In the genomic region with DNA sequence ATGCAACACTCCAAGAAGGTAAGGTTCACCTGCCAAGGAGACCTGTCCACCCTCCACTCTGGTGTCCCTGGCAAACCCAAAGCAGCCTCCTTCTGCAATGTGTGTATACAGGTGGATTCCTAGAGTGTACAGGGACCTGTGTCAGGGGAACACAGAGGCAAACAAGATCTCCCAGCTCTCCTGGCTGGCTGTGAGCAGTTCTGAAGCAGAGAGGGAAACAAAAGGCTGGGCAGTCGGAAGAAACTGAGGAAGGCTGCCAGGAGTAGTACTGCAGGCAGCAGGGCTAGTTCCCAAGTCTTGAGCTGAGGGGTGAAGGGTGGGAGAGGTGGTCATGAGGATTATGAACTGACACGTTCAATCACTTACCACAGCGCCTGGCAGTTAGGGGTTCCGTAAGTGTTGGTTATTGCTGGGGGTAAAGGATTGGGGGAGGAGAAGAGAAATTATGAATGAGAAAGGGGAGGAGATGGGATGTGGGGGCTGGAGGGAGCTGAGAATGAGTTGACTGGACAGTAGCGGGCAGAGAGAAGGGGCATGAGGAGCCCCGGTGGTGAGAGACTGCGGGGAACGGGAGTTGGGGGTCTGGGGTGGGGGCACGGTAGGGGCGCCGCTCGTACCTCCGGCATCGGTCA, we compare ENCODE assay signal across 8 cellular contexts. TPM values are rescaled to one million over a fixed set of nuclear protein-coding genes. Genes with fewer than 3 reads are reported as not detected.
DNase-seq lines count a peak whose midpoint lies in the region; FAIRE-seq and TF ChIP-seq lines count a peak whose summit lies in the region.

No MANE protein-coding gene starts in this region.

- H4K91ac ChIP-seq in mesenchymal stem cell (ENCODE audit: low read length) = peak overlapping the region; percentile 83

- H3K9ac ChIP-seq in BLaER1 treated with 17β-estradiol and CSF1 and Interleukin-3, amounts not matched to agents 10 nM and 100 nM = peak overlapping the region; percentile 79 to 92 (median 90)
- peak overlapping the region; percentile 93 for H3K9ac ChIP-seq in mesenchymal stem cell (ENCODE audit: low read length)

- WGBS in mesenchymal stem cell = 2% methylated on average over 14 of the region's 14 CpGs

- peaks cover 27 to 31% (median 29%) of the 10 kb centered on the region in 3 donors for H3K4me1 Mint-ChIP-seq in IgD-negative memory B cell

- H3K27ac Mint-ChIP-seq in IgD-negative memory B cell = peak overlapping the region; percentile 71 to 95 (median 81)

- H4K8ac ChIP-seq in mesenchymal stem cell (ENCODE audit: low read length) = no peak overlapping the region

- peak overlapping the region; percentile 94 to 99 (median 98) for H3K4me3 Mint-ChIP-seq in IgD-negative memory B cell

- H2BK5ac ChIP-seq in mesenchymal stem cell (ENCODE audit: low read depth, low read length, poor library complexity, severe bottlenecking) = no peak overlapping the region

- no peak for TF ChIP-seq CTCF in brain microvascular endothelial cell (IDR thresholded peaks at IDR 0.05; ENCODE audit: low read depth, low read length, missing control alignments)

- H3K27me3 ChIP-seq in BLaER1 treated with 17β-estradiol and CSF1 and Interleukin-3, amounts not matched to agents 10 nM and 100 nM = no peaks in the 10 kb centered on the region
- no peaks in the 10 kb centered on the region for H3K27me3 ChIP-seq in brain microvascular endothelial cell (replicated peaks)
- H3K27me3 ChIP-seq in mesenchymal stem cell (ENCODE audit: control insufficient read depth in 1 of 2, insufficient read depth in 1 of 2, low read length in 2 of 2) = no peaks in the 10 kb centered on the region

- H2AK5ac ChIP-seq in mesenchymal stem cell (ENCODE audit: low read length, severe bottlenecking) = no peak overlapping the region

- H3K4me1 ChIP-seq in BLaER1 treated with 17β-estradiol and CSF1 and Interleukin-3, amounts not matched to agents 10 nM and 100 nM = peaks cover 28 to 38% (median 33%) of the 10 kb centered on the region in 10 experiments
- peaks cover 16% of the 10 kb centered on the region for H3K4me1 ChIP-seq in mesenchymal stem cell (ENCODE audit: control insufficient read depth, insufficient read depth, low read depth, low read length)

- in situ Hi-C loops in brain microvascular endothelial cell (cut with HindIII; ENCODE audit: low pct_ligation_motif_present, low sequenced_read_pairs) = no loop called here

- peak overlapping the region; percentile 89 to 100 (median 98) for H3K4me2 ChIP-seq in BLaER1 treated with 17β-estradiol and CSF1 and Interleukin-3, amounts not matched to agents 10 nM and 100 nM
- H3K4me2 ChIP-seq in mesenchymal stem cell (ENCODE audit: low read length, poor library complexity, severe bottlenecking) = peak overlapping the region; percentile 75

- peak overlapping the region; percentile 11 to 91 (median 84); a peak in 21 of 22 replicates for H3K27ac ChIP-seq in BLaER1 treated with 17β-estradiol and CSF1 and Interleukin-3, amounts not matched to agents 10 nM and 100 nM
- peak overlapping the region; percentile 72 for H3K27ac ChIP-seq in brain microvascular endothelial cell
- H3K27ac ChIP-seq in mesenchymal stem cell (ENCODE audit: low read length, poor library complexity, severe bottlenecking) = no peak overlapping the region

- H3K14ac ChIP-seq in mesenchymal stem cell (ENCODE audit: low read length in 2 of 2) = peak overlapping the region in 1 of 2 experiments; percentile 92

- peak overlapping the region; percentile 48 for H2AFZ ChIP-seq in mesenchymal stem cell (ENCODE audit: low read depth, low read length)

- H3K23ac ChIP-seq in mesenchymal stem cell (ENCODE audit: low read length in 2 of 2) = peak overlapping the region in 1 of 2 experiments; percentile 64

- no peak for FAIRE-seq in urothelium cell line (lab: Jason Lieb, UNC)

- no peak overlapping the region for H2BK120ac ChIP-seq in mesenchymal stem cell (ENCODE audit: low read depth, low read length)

- H3K9me3 ChIP-seq in BLaER1 treated with 17β-estradiol and CSF1 and Interleukin-3, amounts not matched to agents 10 nM and 100 nM (replicated peaks in 1 of 11) = no peaks in the 10 kb centered on the region
- H3K9me3 ChIP-seq in mesenchymal stem cell (ENCODE audit: control insufficient read depth, low read length) = no peaks in the 10 kb centered on the region

- H3K4ac ChIP-seq in mesenchymal stem cell (ENCODE audit: low read depth in 1 of 2, low read length in 2 of 2) = peak overlapping the region in 1 of 2 experiments; percentile 62

- no peaks in the 10 kb centered on the region for H3K9me3 Mint-ChIP-seq in IgD-negative memory B cell

- peaks cover 9 to 52% (median 24%) of the 10 kb centered on the region in 11 experiments; a peak in 14 of 22 replicates for H4K20me1 ChIP-seq in BLaER1 treated with 17β-estradiol and CSF1 and Interleukin-3, amounts not matched to agents 10 nM and 100 nM

- DNase-seq in brain microvascular endothelial cell = no peak
- peak; percentile 25 for DNase-seq in mesenchymal stem cell
- peak; percentile 14 for DNase-seq in urothelium cell line (ENCODE audit: low spot score)
- no peak for DNase-seq in NCI-H226
- DNase-seq in LoVo (ENCODE audit: low spot score) = no peak
- DNase-seq in HuH-7.5 (ENCODE audit: low spot score) = no peak

- no peaks in the 10 kb centered on the region for H3K27me3 Mint-ChIP-seq in IgD-negative memory B cell

- H3K36me3 ChIP-seq in BLaER1 treated with 17β-estradiol and CSF1 and Interleukin-3, amounts not matched to agents 10 nM and 100 nM = peaks cover 32 to 40% (median 36%) of the 10 kb centered on the region in 11 experiments
- H3K36me3 ChIP-seq in brain microvascular endothelial cell (replicated peaks) (peaks cover 16% of the 10 kb centered on the region), mesenchymal stem cell (ENCODE audit: control insufficient read depth in 1 of 2, insufficient read depth in 2 of 2, low read depth in 1 of 2, low read length in 2 of 2) (peaks cover 7 to 29% of the 10 kb centered on the region in 2 experiments)

- peak overlapping the region; percentile 72 to 93 for H3K18ac ChIP-seq in mesenchymal stem cell (ENCODE audit: low read depth in 1 of 2, low read length in 2 of 2)

- no peak overlapping the region for H2BK12ac ChIP-seq in mesenchymal stem cell (ENCODE audit: low read length in 2 of 2)

- H3K79me1 ChIP-seq in mesenchymal stem cell (replicated peaks; ENCODE audit: low read length, poor library complexity, severe bottlenecking) = peaks cover 18% of the 10 kb centered on the region

- H3K36me3 Mint-ChIP-seq in IgD-negative memory B cell = no peaks in the 10 kb centered on the region

- H2BK15ac ChIP-seq in mesenchymal stem cell (ENCODE audit: low read depth, poor library complexity, severe bottlenecking) = no peak overlapping the region

- peak overlapping the region; percentile 78 to 100 (median 96) for H3K4me3 ChIP-seq in BLaER1 treated with 17β-estradiol and CSF1 and Interleukin-3, amounts not matched to agents 10 nM and 100 nM
- H3K4me3 ChIP-seq in brain microvascular endothelial cell (ENCODE audit: low read depth, low read length) (peak overlapping the region; percentile 92), mesenchymal stem cell (ENCODE audit: insufficient read depth in 1 of 2, low read depth in 1 of 2, low read length in 2 of 2) (peak overlapping the region; percentile 82 to 88)

RNA-seq across cellular contexts. Expression of a gene that starts 0.7 kb away (rescaled TPM):
- polyA plus RNA-seq in IgD-negative memory B cell = 19.2 TPM
- polyA plus RNA-seq in mesenchymal stem cell (2013, experiment 1 of 2) = 10.9 TPM
- 10.4 TPM for polyA plus RNA-seq in mesenchymal stem cell (2013, experiment 2 of 2)

RNA-seq across cellular contexts. Expression of a gene that starts 25.0 kb away (rescaled TPM):
- polyA plus RNA-seq in IgD-negative memory B cell = not detected
- 5.3 TPM for polyA plus RNA-seq in mesenchymal stem cell (2013, experiment 1 of 2)
- polyA plus RNA-seq in mesenchymal stem cell (2013, experiment 2 of 2) = 5.9 TPM

RNA-seq across cellular contexts. Expression of a gene that starts 25.9 kb away (rescaled TPM):
- polyA plus RNA-seq in IgD-negative memory B cell = not detected
- polyA plus RNA-seq in mesenchymal stem cell (2013, experiment 1 of 2) = 27.4 TPM
- polyA plus RNA-seq in mesenchymal stem cell (2013, experiment 2 of 2) = 27.2 TPM

RNA-seq across cellular contexts. Expression of a gene that starts 36.6 kb away (rescaled TPM):
- polyA plus RNA-seq in IgD-negative memory B cell = 171 TPM
- polyA plus RNA-seq in mesenchymal stem cell (2013, experiment 1 of 2) = 118 TPM
- polyA plus RNA-seq in mesenchymal stem cell (2013, experiment 2 of 2) = 125 TPM

RNA-seq across cellular contexts. Expression of a gene that starts 48.4 kb away (rescaled TPM):
- polyA plus RNA-seq in IgD-negative memory B cell = 7.6 TPM
- 20.6 TPM for polyA plus RNA-seq in mesenchymal stem cell (2013, experiment 1 of 2)
- 19.6 TPM for polyA plus RNA-seq in mesenchymal stem cell (2013, experiment 2 of 2)

Comparison
In these comparisons a context has a peak if more than half of its experiments do, and no peak if none do; other contexts are left out.
1. DNase-seq: peak in mesenchymal stem cell (single experiment) and urothelium cell line (single experiment); none in brain microvascular endothelial cell (single experiment), NCI-H226 (single experiment), LoVo (single experiment) and HuH-7.5 (single experiment).
2. Peak in every context shown above with its lines, with median percentiles within 50 percentile points of each other: H3K4me3 ChIP-seq.